8 cellular contexts compared by ENCODE assay signal in the genomic region with DNA sequence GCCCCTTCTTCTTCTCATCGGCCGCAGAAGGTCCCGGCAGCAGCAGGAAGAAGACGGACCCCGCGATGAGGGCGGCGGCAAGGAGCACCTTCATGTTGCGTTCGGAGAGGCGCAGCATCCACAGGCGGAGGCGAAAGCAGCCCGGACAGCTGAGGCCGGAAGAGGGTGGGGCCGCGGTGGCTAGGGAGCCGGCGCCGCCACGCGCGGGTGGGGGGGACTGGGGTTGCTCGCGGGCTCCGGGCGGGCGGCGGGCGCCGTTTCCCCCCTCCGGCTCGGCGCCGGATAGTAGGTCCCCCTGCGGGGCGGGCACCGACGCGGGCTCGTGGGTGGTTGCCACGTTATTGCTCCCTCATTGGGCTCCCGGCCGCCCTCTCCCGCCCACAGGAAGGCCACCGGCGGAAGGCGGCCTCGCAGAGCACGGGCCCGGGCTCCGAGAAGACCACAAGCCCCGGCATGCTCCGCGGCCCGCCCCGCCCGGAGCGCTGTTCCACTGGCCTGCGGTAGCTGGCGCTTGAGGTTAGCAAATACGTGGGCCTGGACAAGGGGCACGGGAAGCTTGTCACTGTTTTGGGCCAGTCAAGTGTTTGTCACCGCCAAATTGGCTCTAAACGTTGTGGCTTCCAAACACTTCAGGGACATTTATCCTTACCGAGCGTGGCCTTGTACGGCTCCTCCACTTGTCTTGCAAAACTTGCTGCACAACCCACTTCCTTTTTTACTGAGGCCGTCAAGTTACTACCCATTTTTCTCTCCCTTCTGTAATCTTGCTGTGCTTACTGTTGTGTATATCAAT. TPM values are rescaled to one million over a fixed set of nuclear protein-coding genes. Genes with fewer than 3 reads are reported as not detected.
DNase-seq lines count a peak whose midpoint lies in the region; TF ChIP-seq lines count a peak whose summit lies in the region.

PPIB (minus strand) TSS at position 154 of the 793 bp plus-strand sequence; CDS start at position 118, 36 bp downstream.

- H2AFZ ChIP-seq in Loucy (ENCODE audit: low read length) (peak within 1 kb of the TSS; percentile 92), neural cell (ENCODE audit: low read depth, low read length) (peak within 1 kb of the TSS; percentile 51)

- H3K27me3 ChIP-seq in H7 (ENCODE audit: control insufficient read depth, insufficient read depth, low read length) (no peaks in the 10 kb centered on the region), Loucy (ENCODE audit: insufficient read depth, low read length, poor library complexity, severe bottlenecking) (no peaks in the 10 kb centered on the region), neural cell (ENCODE audit: insufficient read depth, low read depth, low read length) (no peaks in the 10 kb centered on the region), stomach (no peaks in the 10 kb centered on the region)

- H3K9me3 ChIP-seq in Loucy (ENCODE audit: insufficient read depth, low read depth, low read length) (no peaks in the 10 kb centered on the region), neural cell (ENCODE audit: low read length) (no peaks in the 10 kb centered on the region), stomach (no peaks in the 10 kb centered on the region)

- peak within 1 kb of the TSS; percentile 74 for H3K27ac ChIP-seq in neural cell (ENCODE audit: low read length)
- H3K27ac ChIP-seq in stomach: peak within 1 kb of the TSS; percentile 87 to 96 (median 90)

- H3K4me2 ChIP-seq in Loucy (ENCODE audit: low read depth, low read length, poor library complexity, severe bottlenecking) (peak within 1 kb of the TSS; percentile 88), neural cell (ENCODE audit: low read length) (peak within 1 kb of the TSS; percentile 96)

- H3K9me2 ChIP-seq in Loucy (replicated peaks; ENCODE audit: low read depth, low read length) (no peaks in the 10 kb centered on the region), neural cell (ENCODE audit: insufficient read depth, low read length) (no peaks in the 10 kb centered on the region)

- TF ChIP-seq CTCF in Loucy (conservative IDR thresholded peaks at IDR 0.05; ENCODE audit: low read length) (peak; percentile 61), fibroblast of the aortic adventitia (IDR thresholded peaks at IDR 0.05; ENCODE audit: insufficient read depth, low read length) (peak; percentile 41), neural cell (IDR thresholded peaks at IDR 0.05; ENCODE audit: poor library complexity, severe bottlenecking) (peak; percentile 85), stomach (IDR thresholded peaks at IDR 0.05) (peak in 4 of 7 experiments; percentile 15 to 57 (median 24))

- H4K20me1 ChIP-seq in Loucy (ENCODE audit: insufficient read depth, low read length, poor library complexity, severe bottlenecking) (peaks cover 36% of the 10 kb centered on the region), neural cell (ENCODE audit: insufficient read depth) (no peaks in the 10 kb centered on the region)

- in situ Hi-C loops in G401 (cut with HindIII; ENCODE audit: low sequenced_read_pairs): no loop called here

- H3K9ac ChIP-seq in Loucy (ENCODE audit: low read depth, low read length, poor library complexity, severe bottlenecking): peak within 1 kb of the TSS; percentile 97
- peak within 1 kb of the TSS; percentile 82 for H3K9ac ChIP-seq in neural cell (ENCODE audit: low read length)

- WGBS in stomach, 5 donors: 0 to 2% (median 0%) methylated on average over 21 to 69 of the region's 69 CpGs

- TF ChIP-seq EP300 in neural cell (conservative IDR thresholded peaks at IDR 0.05; ENCODE audit: poor library complexity, severe bottlenecking) (peak; percentile 57), stomach (IDR thresholded peaks at IDR 0.05) (no peak)

- peaks cover 30% of the 10 kb centered on the region for H3K4me1 ChIP-seq in Loucy (ENCODE audit: insufficient read depth, low read length, poor library complexity, severe bottlenecking)
- peaks cover 35 to 55% (median 47%) of the 10 kb centered on the region in 4 donors for H3K4me1 ChIP-seq in stomach

- H3K79me2 ChIP-seq in Loucy (ENCODE audit: insufficient read depth, low read length) (peaks cover 48% of the 10 kb centered on the region), neural cell (replicated peaks; ENCODE audit: insufficient read depth, low read length) (peaks cover 10% of the 10 kb centered on the region)

- TF ChIP-seq RAD21 in neural cell (conservative IDR thresholded peaks at IDR 0.05): peak; percentile 79

- intact Hi-C loops in stomach (cut with DNase I; ENCODE audit: low total_unique reads): no loop called here

- peak; percentile 92 for TF ChIP-seq POLR2A in Raji (IDR thresholded peaks at IDR 0.05; ENCODE audit: insufficient read depth, low read depth, low read length)
- TF ChIP-seq POLR2A in stomach (IDR thresholded peaks at IDR 0.05): no peak

- H3K36me3 ChIP-seq in H7 (replicated peaks; ENCODE audit: control insufficient read depth, insufficient read depth, low read length): peaks cover 24% of the 10 kb centered on the region
- H3K36me3 ChIP-seq in Loucy (ENCODE audit: insufficient read depth, low read length): peaks cover 22% of the 10 kb centered on the region; the same call in 1 of the 2 replicates
- H3K36me3 ChIP-seq in neural cell (ENCODE audit: insufficient read depth, low read length): no peaks in the 10 kb centered on the region
- peaks cover 34 to 37% (median 35%) of the 10 kb centered on the region in 4 donors for H3K36me3 ChIP-seq in stomach

- no peaks in the 10 kb centered on the region; the same call in 1 of the 2 replicates for H3F3A ChIP-seq in Loucy (ENCODE audit: low read depth)
- H3F3A ChIP-seq in neural cell (ENCODE audit: insufficient read depth, low read length, poor library complexity, severe bottlenecking): no peaks in the 10 kb centered on the region

- H3K4me3 ChIP-seq in H7 (ENCODE audit: insufficient read depth, low read depth, low read length) (peak within 1 kb of the TSS; percentile 90), Loucy (ENCODE audit: low read length, poor library complexity, severe bottlenecking) (peak within 1 kb of the TSS; percentile 95), fibroblast of the aortic adventitia (ENCODE audit: low read depth, low read length) (peak within 1 kb of the TSS; percentile 91), neural cell (ENCODE audit: low read length) (peak within 1 kb of the TSS; percentile 93), stomach (peak within 1 kb of the TSS; percentile 67 to 87 (median 76))

- DNase-seq in G401 (ENCODE audit: low spot score): peak; percentile 98
- peak; percentile 98 for DNase-seq in H7
- peak; percentile 96 for DNase-seq in activated effector memory CD4-positive, alpha-beta T cell treated with Interleukin-2 at 50 U/mL for 16 hours
- peak; percentile 96 for DNase-seq in fibroblast of the aortic adventitia (ENCODE audit: low read depth)
- DNase-seq in stomach: peak; percentile 99

TF ChIP-seq in neural cell, 6 proteins besides CTCF, POLR2A, EP300 and RAD21:
- TF ChIP-seq EZH2 (IDR thresholded peaks at IDR 0.05; ENCODE audit: borderline replicate concordance, insufficient read depth, low read length, poor library complexity, severe bottlenecking) (no peak), SMC3 (conservative IDR thresholded peaks at IDR 0.05; ENCODE audit: poor library complexity) (peak; percentile 65), TAF1 (IDR thresholded peaks at IDR 0.05; ENCODE audit: low read depth) (no peak), MXI1 (conservative IDR thresholded peaks at IDR 0.05; ENCODE audit: poor library complexity, severe bottlenecking) (peak; percentile 83), POLR2AphosphoS5 (IDR thresholded peaks at IDR 0.05) (peak; percentile 91)
- TF ChIP-seq, protein P1, sequence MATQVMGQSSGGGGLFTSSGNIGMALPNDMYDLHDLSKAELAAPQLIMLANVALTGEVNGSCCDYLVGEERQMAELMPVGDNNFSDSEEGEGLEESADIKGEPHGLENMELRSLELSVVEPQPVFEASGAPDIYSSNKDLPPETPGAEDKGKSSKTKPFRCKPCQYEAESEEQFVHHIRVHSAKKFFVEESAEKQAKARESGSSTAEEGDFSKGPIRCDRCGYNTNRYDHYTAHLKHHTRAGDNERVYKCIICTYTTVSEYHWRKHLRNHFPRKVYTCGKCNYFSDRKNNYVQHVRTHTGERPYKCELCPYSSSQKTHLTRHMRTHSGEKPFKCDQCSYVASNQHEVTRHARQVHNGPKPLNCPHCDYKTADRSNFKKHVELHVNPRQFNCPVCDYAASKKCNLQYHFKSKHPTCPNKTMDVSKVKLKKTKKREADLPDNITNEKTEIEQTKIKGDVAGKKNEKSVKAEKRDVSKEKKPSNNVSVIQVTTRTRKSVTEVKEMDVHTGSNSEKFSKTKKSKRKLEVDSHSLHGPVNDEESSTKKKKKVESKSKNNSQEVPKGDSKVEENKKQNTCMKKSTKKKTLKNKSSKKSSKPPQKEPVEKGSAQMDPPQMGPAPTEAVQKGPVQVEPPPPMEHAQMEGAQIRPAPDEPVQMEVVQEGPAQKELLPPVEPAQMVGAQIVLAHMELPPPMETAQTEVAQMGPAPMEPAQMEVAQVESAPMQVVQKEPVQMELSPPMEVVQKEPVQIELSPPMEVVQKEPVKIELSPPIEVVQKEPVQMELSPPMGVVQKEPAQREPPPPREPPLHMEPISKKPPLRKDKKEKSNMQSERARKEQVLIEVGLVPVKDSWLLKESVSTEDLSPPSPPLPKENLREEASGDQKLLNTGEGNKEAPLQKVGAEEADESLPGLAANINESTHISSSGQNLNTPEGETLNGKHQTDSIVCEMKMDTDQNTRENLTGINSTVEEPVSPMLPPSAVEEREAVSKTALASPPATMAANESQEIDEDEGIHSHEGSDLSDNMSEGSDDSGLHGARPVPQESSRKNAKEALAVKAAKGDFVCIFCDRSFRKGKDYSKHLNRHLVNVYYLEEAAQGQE (IDR thresholded peaks at IDR 0.05; ENCODE audit: borderline replicate concordance): no peak

RNA-seq across cellular contexts. Expression of gene PPIB, which starts in this region (rescaled TPM):
- total RNA-seq in G401 (2014; rRNA removed; shearing (Covaris generic)): 580 and 591 TPM in 2 replicates
- total RNA-seq in H7 (2014; rRNA removed; shearing (Covaris generic)): 293 and 356 TPM in 2 replicates
- total RNA-seq in fibroblast of the aortic adventitia (ENCODE audit: low replicate concordance) (237 and 811 TPM in 2 replicates), stomach (100 to 1,000 TPM; 116 to 468 (median 176) TPM)
- polyA plus RNA-seq in neural cell (202 and 206 TPM in 2 replicates), stomach (100 to 1,000 TPM; 227 to 582 (median 370) TPM)
- polyA minus RNA-seq in neural cell: 99.3 and 109 TPM in 2 replicates

Comparison
In these comparisons a context has a peak if more than half of its experiments do, and no peak if none do; other contexts are left out.
1. Peak in every context shown above with its lines: DNase-seq, H3K4me3 ChIP-seq and H3K27ac ChIP-seq.
2. CTCF ChIP-seq: peak in every context shown above with its lines; median percentile 85 in neural cell; 61 in Loucy; 41 in fibroblast of the aortic adventitia; 24 in stomach.